Comparison of ENCODE assay signal across 8 cellular contexts in the genomic region with DNA sequence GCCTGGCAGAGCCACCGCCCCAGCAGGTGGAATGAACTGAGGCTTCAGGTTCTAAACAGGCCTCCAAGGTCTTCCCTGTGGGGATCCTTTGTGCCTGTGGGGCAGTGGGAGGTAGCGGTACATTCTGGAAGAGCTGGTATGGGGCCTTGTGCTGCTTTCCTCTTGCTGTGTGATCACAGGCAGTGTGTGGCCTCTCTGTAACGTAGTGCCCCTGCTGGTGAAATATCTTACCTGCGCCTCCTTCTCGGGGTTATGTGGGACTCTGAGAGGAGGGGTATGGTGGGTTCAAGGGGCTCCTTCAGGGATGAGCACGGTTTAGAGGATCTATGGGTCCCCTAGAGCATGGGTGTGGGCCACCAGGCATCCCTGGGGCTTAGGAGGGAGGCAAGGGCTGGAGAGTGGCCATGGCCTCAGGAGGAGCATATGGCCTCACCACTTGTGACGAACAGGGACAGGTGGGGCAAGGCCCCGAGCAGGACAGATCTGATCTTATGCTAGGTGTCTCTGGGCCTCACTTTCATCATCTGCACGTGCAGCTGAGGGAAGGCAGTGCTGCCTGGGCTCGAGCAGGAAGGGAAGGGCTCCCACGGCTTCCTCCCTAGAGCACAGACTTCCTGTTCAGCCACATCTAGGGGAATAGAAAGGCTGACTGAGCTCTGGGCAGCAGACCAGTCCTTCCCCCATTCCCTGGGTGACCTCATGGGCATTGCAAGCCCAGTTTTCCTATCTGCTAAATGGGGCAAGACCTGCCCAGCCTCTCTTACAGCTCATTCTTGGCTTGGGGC. TPM values are rescaled to one million over a fixed set of nuclear protein-coding genes. Genes with fewer than 3 reads are reported as not detected.
DNase-seq lines count a peak whose midpoint lies in the region; ATAC-seq and TF ChIP-seq lines count a peak whose summit lies in the region.

No MANE protein-coding gene starts in this region.

- H3K4me3 ChIP-seq in Caco-2 (ENCODE audit: low read depth, low read length) (no peak overlapping the region), uterus (no peak overlapping the region)
- peak overlapping the region; percentile 6 for H3K4me3 ChIP-seq in naive thymus-derived CD4-positive, alpha-beta T cell (ENCODE audit: low read length)

- CTCF ChIA-PET in Caco-2 (lab: Charles Lee) = interaction anchor here (0.5 to 1.0 kb wide), 4 partner anchors 102 to 558 kb away, joined by 3 to 13 read pairs (median 7); no protein-coding TSS in a partner anchor
- CTCF ChIA-PET in naive thymus-derived CD4-positive, alpha-beta T cell (lab: Charles Lee) = interaction anchor here (0.6 to 2.0 kb wide), 3 partner anchors 10 to 207 kb away, joined by 3 to 5 read pairs (median 5); no protein-coding TSS in a partner anchor

- DNase-seq in Caco-2 (peak; percentile 42 to 51), M059J (ENCODE audit: low read depth) (peak; percentile 16), endothelial cell (ENCODE audit: low spot score) (peak; percentile 42), uterus (peak; percentile 33 to 56)
- peak; percentile 41 to 46 for DNase-seq in activated CD4-positive, alpha-beta T cell treated with anti-CD3 and anti-CD28 coated beads, Interleukin-2, amount 50 U/mL, for 4 hours
- peak; percentile 19 to 58 (median 50) for DNase-seq in naive thymus-derived CD4-positive, alpha-beta T cell
- no peak for DNase-seq in NK-92 treated with Interleukin-12 subunit alpha and Interleukin-12 subunit beta, amount 100 ng/mL, for 24 hours (lab: John Stamatoyannopoulos, UW)

- POLR2A ChIA-PET in Caco-2 (lab: Charles Lee) = no interaction called here
- POLR2A ChIA-PET in naive thymus-derived CD4-positive, alpha-beta T cell (lab: Charles Lee) = interaction anchor here (0.6 to 1.6 kb wide), 2 partner anchors 468 to 685 kb away, joined by 3 to 5 read pairs; a partner anchor contains a TSS

- H3K9me3 Mint-ChIP-seq in Caco-2 (ENCODE audit: unreplicated experiment) (no peaks in the 10 kb centered on the region), endothelial cell (ENCODE audit: unreplicated experiment) (no peaks in the 10 kb centered on the region)
- peaks cover 0 to 2% (median 0%) of the 10 kb centered on the region in 11 donors for H3K9me3 Mint-ChIP-seq in naive thymus-derived CD4-positive, alpha-beta T cell

- peak; percentile 25 to 26 for TF ChIP-seq CTCF in Caco-2 (IDR thresholded peaks at IDR 0.05; ENCODE audit: insufficient read depth in 1 of 2, low read depth in 1 of 2, low read length in 1 of 2, severe bottlenecking in 1 of 2, unreplicated experiment in 1 of 2)
- peak; percentile 54 for TF ChIP-seq CTCF in endothelial cell (IDR thresholded peaks at IDR 0.05; ENCODE audit: unreplicated experiment)
- TF ChIP-seq CTCF in uterus (IDR thresholded peaks at IDR 0.05) = peak in 1 of 4 experiments; percentile 18

- intact Hi-C loops in Caco-2 (cut with micrococcal nuclease; ENCODE audit: unreplicated experiment) = loop anchor here (10.0 kb wide), 1 partner anchor 111 kb away; no protein-coding TSS in a partner anchor
- intact Hi-C loops in naive thymus-derived CD4-positive, alpha-beta T cell (cut with micrococcal nuclease) = loop anchor here in 1 of 2 donors (10.0 kb wide), 1 partner anchor 161 kb away; no protein-coding TSS in a partner anchor
- intact Hi-C loops in uterus (cut with DNase I; ENCODE audit: low total_unique reads) = no loop called here

- H3K9me3 ChIP-seq in Caco-2 (no peaks in the 10 kb centered on the region), uterus (no peaks in the 10 kb centered on the region)
- no peaks in the 10 kb centered on the region for H3K9me3 ChIP-seq in naive thymus-derived CD4-positive, alpha-beta T cell (ENCODE audit: control insufficient read depth in 2 of 3, low read length in 3 of 3)

- H3K4me1 ChIP-seq in Caco-2 = peaks cover 9% of the 10 kb centered on the region; the same call in 1 of the 2 replicates
- peaks cover 32 to 78% of the 10 kb centered on the region in 2 donors for H3K4me1 ChIP-seq in naive thymus-derived CD4-positive, alpha-beta T cell (ENCODE audit: control insufficient read depth in 2 of 2, insufficient read depth in 2 of 2, low read length in 2 of 2)
- peaks cover 0 to 16% of the 10 kb centered on the region in 2 donors for H3K4me1 ChIP-seq in uterus

- peak overlapping the region; percentile 75 for H3K27ac ChIP-seq in naive thymus-derived CD4-positive, alpha-beta T cell (ENCODE audit: low read depth, low read length)
- H3K27ac ChIP-seq in uterus = peak overlapping the region; percentile 52 to 70

- H3K36me3 Mint-ChIP-seq in Caco-2 (ENCODE audit: insufficient read depth, unreplicated experiment) (peaks cover 9% of the 10 kb centered on the region), endothelial cell (ENCODE audit: low read depth, unreplicated experiment) (no peaks in the 10 kb centered on the region)
- no peaks in the 10 kb centered on the region for H3K36me3 Mint-ChIP-seq in naive thymus-derived CD4-positive, alpha-beta T cell

- peak; percentile 37 for ATAC-seq in naive thymus-derived CD4-positive, alpha-beta T cell
- ATAC-seq in HG03139 (IDR thresholded peaks at IDR 0.05; ENCODE audit: unreplicated experiment) = no peak

- no peak for TF ChIP-seq POLR2A in uterus (IDR thresholded peaks at IDR 0.05)

- peaks cover 16% of the 10 kb centered on the region for H3K4me1 Mint-ChIP-seq in Caco-2 (ENCODE audit: low read depth, unreplicated experiment)
- H3K4me1 Mint-ChIP-seq in endothelial cell (ENCODE audit: unreplicated experiment) = peaks cover 16% of the 10 kb centered on the region
- H3K4me1 Mint-ChIP-seq in naive thymus-derived CD4-positive, alpha-beta T cell = peaks cover 32 to 94% (median 69%) of the 10 kb centered on the region in 7 donors

- H3K27me3 ChIP-seq in Caco-2 (replicated peaks; ENCODE audit: control insufficient read depth, insufficient read depth, low read length) = no peaks in the 10 kb centered on the region
- H3K27me3 ChIP-seq in naive thymus-derived CD4-positive, alpha-beta T cell (ENCODE audit: control insufficient read depth in 2 of 2, insufficient read depth in 2 of 2, low read length in 2 of 2) = no peaks in the 10 kb centered on the region
- H3K27me3 ChIP-seq in uterus = no peaks in the 10 kb centered on the region

- H3K4me3 Mint-ChIP-seq in Caco-2 (ENCODE audit: unreplicated experiment) = no peak overlapping the region
- no peak overlapping the region for H3K4me3 Mint-ChIP-seq in endothelial cell (ENCODE audit: unreplicated experiment)
- peak overlapping the region; percentile 40 to 94 (median 76) for H3K4me3 Mint-ChIP-seq in naive thymus-derived CD4-positive, alpha-beta T cell

- H3K27me3 Mint-ChIP-seq in Caco-2 (ENCODE audit: insufficient read depth, unreplicated experiment) (no peaks in the 10 kb centered on the region), endothelial cell (ENCODE audit: unreplicated experiment) (peaks cover 18% of the 10 kb centered on the region)
- peaks cover 0 to 39% (median 0%) of the 10 kb centered on the region in 5 donors for H3K27me3 Mint-ChIP-seq in naive thymus-derived CD4-positive, alpha-beta T cell

- H3K36me3 ChIP-seq in Caco-2 (ENCODE audit: control insufficient read depth, insufficient read depth, low read length) (no peaks in the 10 kb centered on the region), uterus (no peaks in the 10 kb centered on the region)
- peaks cover 0 to 5% (median 0%) of the 10 kb centered on the region in 3 experiments for H3K36me3 ChIP-seq in naive thymus-derived CD4-positive, alpha-beta T cell (ENCODE audit: control insufficient read depth in 2 of 3, insufficient read depth in 3 of 3, low read length in 3 of 3)

- BruUV-seq in Caco-2 (replicated peaks; lab: Mats Ljungman, UMichigan) = no TSS peak

- H3K27ac Mint-ChIP-seq in Caco-2 (ENCODE audit: unreplicated experiment) (no peak overlapping the region), endothelial cell (ENCODE audit: unreplicated experiment) (peak overlapping the region; percentile 24)
- H3K27ac Mint-ChIP-seq in naive thymus-derived CD4-positive, alpha-beta T cell = peak overlapping the region; percentile 76 to 95 (median 92)

RNA-seq across cellular contexts. Expression of a gene that starts 1.9 kb away (rescaled TPM):
- total RNA-seq in Caco-2 (2022) (11.2 and 15.2 TPM in 2 replicates), endothelial cell (ENCODE audit: unreplicated experiment) (5.6 TPM), uterus (10 to 100 TPM; 15.7 to 75.3 (median 31.5) TPM)
- 2.5 and 3.6 TPM in 2 replicates for total RNA-seq in M059J (2014; rRNA removed; shearing (Covaris generic))
- total RNA-seq in naive thymus-derived CD4-positive, alpha-beta T cell = 10 to 100 TPM in 4 of 5 experiments, 1 to 10 TPM in 1; 4.2 to 41.5 (median 31.1) TPM
- polyA plus RNA-seq in naive thymus-derived CD4-positive, alpha-beta T cell = 10 to 100 TPM in 1 of 2 donors, 1 to 10 TPM in 1; 6.2 to 12.6 TPM

RNA-seq across cellular contexts. Expression of a gene that starts 5.8 kb away (rescaled TPM):
- total RNA-seq in Caco-2 (2022) = not detected in 2 replicates
- 0.22 TPM in 1 of 2 replicates, not detected in the other for total RNA-seq in M059J (2014; rRNA removed; shearing (Covaris generic))
- total RNA-seq in endothelial cell (ENCODE audit: unreplicated experiment) = 0.23 TPM
- 1 to 10 TPM in 4 of 5 experiments, under 1 TPM in 1; 0.31 to 5.4 (median 3.9) TPM for total RNA-seq in naive thymus-derived CD4-positive, alpha-beta T cell
- polyA plus RNA-seq in naive thymus-derived CD4-positive, alpha-beta T cell = 1 to 10 TPM; 5.1 to 5.6 TPM
- total RNA-seq in uterus = 1 to 10 TPM in 2 of 4 donors, under 1 TPM in 1, not detected in 1; 0.41 to 2.1 (median 1.6) TPM

RNA-seq across cellular contexts. Expression of a gene that starts 22.3 kb away (rescaled TPM):
- total RNA-seq in Caco-2 (2022) (not detected in 2 replicates), endothelial cell (ENCODE audit: unreplicated experiment) (0.38 TPM), uterus (under 1 TPM in 2 of 4 donors, not detected in 2; 0.21 to 0.55 TPM)
- total RNA-seq in M059J (2014; rRNA removed; shearing (Covaris generic)) = not detected in 2 replicates
- total RNA-seq in naive thymus-derived CD4-positive, alpha-beta T cell = under 1 TPM in 1 of 5 experiments, not detected in 4; 0.11 TPM
- not detected for polyA plus RNA-seq in naive thymus-derived CD4-positive, alpha-beta T cell

Comparison
In these comparisons a context has a peak if more than half of its experiments do, and no peak if none do; other contexts are left out.
1. H3K4me3 Mint-ChIP-seq: peak in naive thymus-derived CD4-positive, alpha-beta T cell (10 of 10); none in Caco-2 (single experiment) and endothelial cell (single experiment).